ENCODE assay signal across 7 cellular contexts in the genomic region with DNA sequence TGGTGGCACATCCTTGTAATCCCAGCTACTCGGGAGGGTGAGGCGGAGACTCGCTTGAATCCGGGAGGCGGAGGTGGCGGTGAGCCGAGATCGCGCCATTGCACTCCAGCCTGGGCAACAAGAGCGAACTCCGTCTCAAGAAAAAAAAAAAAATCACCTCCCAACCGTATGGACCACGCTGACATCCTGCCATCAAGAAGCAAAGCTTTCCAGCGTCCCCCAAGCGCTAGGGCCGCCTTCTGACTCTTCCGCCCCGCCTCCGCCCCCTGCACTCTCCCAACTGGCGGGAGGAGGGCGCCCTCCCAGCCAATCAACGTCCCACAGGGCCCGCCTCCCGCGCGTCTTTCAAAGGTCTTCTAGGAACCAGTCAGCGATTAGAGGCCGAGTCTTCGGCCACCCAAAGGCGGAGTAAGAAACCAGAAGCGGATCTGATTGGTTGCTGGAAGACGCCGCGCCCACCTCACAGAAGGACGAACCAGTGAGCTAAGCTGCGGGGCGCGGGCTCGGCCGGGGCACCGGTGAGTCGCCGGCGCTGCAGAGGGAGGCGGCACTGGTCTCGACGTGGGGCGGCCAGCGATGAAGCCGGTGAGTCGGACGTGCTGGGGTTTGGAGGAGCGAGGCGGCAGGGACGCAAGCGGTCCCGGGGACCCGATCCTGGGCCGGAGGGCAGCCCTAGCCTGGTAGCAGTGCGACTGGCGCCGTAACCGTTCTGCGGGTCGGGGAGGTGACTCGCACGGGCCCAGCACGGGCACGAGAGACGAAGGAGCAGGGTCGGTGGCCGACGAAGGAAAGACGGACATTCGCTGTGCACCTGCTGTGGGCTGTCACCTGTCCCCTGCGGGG. TPM values are rescaled to one million over a fixed set of nuclear protein-coding genes. Genes with fewer than 3 reads are reported as not detected.
DNase-seq lines count a peak whose midpoint lies in the region; ATAC-seq and TF ChIP-seq lines count a peak whose summit lies in the region.

A gene with protein sequence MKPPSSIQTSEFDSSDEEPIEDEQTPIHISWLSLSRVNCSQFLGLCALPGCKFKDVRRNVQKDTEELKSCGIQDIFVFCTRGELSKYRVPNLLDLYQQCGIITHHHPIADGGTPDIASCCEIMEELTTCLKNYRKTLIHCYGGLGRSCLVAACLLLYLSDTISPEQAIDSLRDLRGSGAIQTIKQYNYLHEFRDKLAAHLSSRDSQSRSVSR (plus strand): TSS at position 515 of the 843 bp plus-strand sequence. CDS start 62 bp downstream, at position 577.

- no peaks in the 10 kb centered on the region for H3K27me3 Mint-ChIP-seq in T-helper 2 cell treated with Interferon-gamma antibody and Interleukin-4, amounts not matched to agents 5 μg/mL and 100 μg/mL, for 36 hours (ENCODE audit: low read depth)

- DNase-seq in NCI-H1930 (lab: John Stamatoyannopoulos, UW) (peak; percentile 98), astrocyte of the cerebellum (ENCODE audit: low read depth) (peak; percentile 98), hepatic stellate cell (ENCODE audit: low spot score) (peak; percentile 98), renal cortical epithelial cell (ENCODE audit: low read depth) (peak; percentile 98)
- DNase-seq in T-helper 2 cell treated with Interferon-gamma antibody and Interleukin-4, amounts not matched to agents 5 μg/mL and 100 μg/mL, for 36 hours (ENCODE audit: low spot score), result peak; percentile 99

- H3K9me3 Mint-ChIP-seq in T-helper 2 cell treated with Interferon-gamma antibody and Interleukin-4, amounts not matched to agents 5 μg/mL and 100 μg/mL, for 36 hours, result no peaks in the 10 kb centered on the region

- H3K27ac Mint-ChIP-seq in T-helper 2 cell treated with Interferon-gamma antibody and Interleukin-4, amounts not matched to agents 5 μg/mL and 100 μg/mL, for 36 hours, result peak within 1 kb of the TSS; percentile 72

- H3K36me3 Mint-ChIP-seq in T-helper 2 cell treated with Interferon-gamma antibody and Interleukin-4, amounts not matched to agents 5 μg/mL and 100 μg/mL, for 36 hours (ENCODE audit: low read depth), result peaks cover 12% of the 10 kb centered on the region

- H3K4me1 Mint-ChIP-seq in T-helper 2 cell treated with Interferon-gamma antibody and Interleukin-4, amounts not matched to agents 5 μg/mL and 100 μg/mL, for 36 hours (ENCODE audit: low read depth), result peaks cover 23% of the 10 kb centered on the region

- H3K4me3 ChIP-seq in astrocyte of the cerebellum (ENCODE audit: low read depth, low read length), result peak within 1 kb of the TSS; percentile 79

- in situ Hi-C loops in astrocyte of the cerebellum (cut with HindIII; ENCODE audit: low sequenced_read_pairs), result no loop called here

- TF ChIP-seq CTCF in astrocyte of the cerebellum (IDR thresholded peaks at IDR 0.05; ENCODE audit: low read depth, low read length, missing control alignments), result peak; percentile 37

- peak; percentile 85 for TF ChIP-seq POLR2A in GM18505 (IDR thresholded peaks at IDR 0.05; ENCODE audit: borderline replicate concordance, extremely low read depth, insufficient read depth, insufficient read length)

- ATAC-seq in GM18505 (IDR thresholded peaks at IDR 0.05; ENCODE audit: unreplicated experiment) (peak; percentile 97), HG02973 (IDR thresholded peaks at IDR 0.05; ENCODE audit: unreplicated experiment) (peak; percentile 97)

- H3K4me3 Mint-ChIP-seq in T-helper 2 cell treated with Interferon-gamma antibody and Interleukin-4, amounts not matched to agents 5 μg/mL and 100 μg/mL, for 36 hours, result peak within 1 kb of the TSS; percentile 94

RNA-seq across cellular contexts. Expression of the gene that starts here (rescaled TPM):
- 3.5 and 43.6 TPM in 2 replicates for total RNA-seq in renal cortical epithelial cell

Comparison
In these comparisons a context has a peak if more than half of its experiments do, and no peak if none do; other contexts are left out.
1. Peak in every context shown above with its lines: DNase-seq, ATAC-seq and H3K4me3 ChIP-seq.